ENCODE assay signal across 8 cellular contexts in the genomic region with DNA sequence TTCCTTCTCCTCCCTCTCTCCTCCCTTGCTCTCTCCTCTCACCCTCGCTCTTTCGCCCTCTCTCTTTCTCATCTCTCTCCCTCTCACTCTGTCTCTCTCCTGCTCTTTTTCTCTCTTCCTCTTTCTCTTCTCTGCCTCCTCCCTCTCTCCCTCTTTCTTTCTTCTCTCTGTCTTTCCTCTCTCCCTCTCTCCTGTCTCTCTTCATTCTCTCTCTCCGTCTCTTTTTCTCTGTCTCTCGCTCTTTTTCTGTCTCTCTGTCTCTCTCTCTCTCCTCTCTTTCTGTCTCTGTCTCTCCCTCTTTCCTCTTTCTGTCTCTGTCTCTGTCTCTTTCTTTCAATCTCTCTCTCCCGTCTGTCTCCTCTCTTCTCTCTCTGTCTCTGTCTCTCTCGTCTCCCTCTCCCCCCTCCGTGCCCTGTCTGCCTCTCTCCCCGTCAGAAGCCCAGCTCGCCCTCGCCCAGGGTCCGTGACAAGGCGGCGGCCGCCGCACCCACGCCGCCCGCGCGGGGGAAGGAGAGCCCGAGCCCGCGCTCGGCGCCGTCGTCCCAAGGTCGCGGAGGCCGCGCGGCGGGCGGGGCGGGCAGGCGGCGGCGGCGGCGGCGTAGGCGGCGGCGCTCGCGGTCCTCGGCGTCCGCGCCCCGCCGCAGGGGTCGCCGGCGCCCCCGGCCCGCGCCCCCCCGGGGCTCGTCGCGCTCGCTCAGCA. TPM values are rescaled to one million over a fixed set of nuclear protein-coding genes. Genes with fewer than 3 reads are reported as not detected.
DNase-seq lines count a peak whose midpoint lies in the region; FAIRE-seq and TF ChIP-seq lines count a peak whose summit lies in the region.

No MANE protein-coding gene starts in this region.

- H3K79me2 ChIP-seq in PC-9 (ENCODE audit: low read depth), result no peaks in the 10 kb centered on the region
- H3K79me2 ChIP-seq in H1 (ENCODE audit: control insufficient read depth in 1 of 2, insufficient read depth in 2 of 2, low read length in 2 of 2), result no peaks in the 10 kb centered on the region

- DNase-seq in CD14-positive monocyte (ENCODE audit: low spot score), result no peak
- no peak for DNase-seq in PC-9
- no peak for DNase-seq in H1 (ENCODE audit: low read depth in 1 of 2, low spot score in 2 of 2)
- no peak for DNase-seq in HuH-7.5 (ENCODE audit: low spot score)
- no peak for DNase-seq in stimulated activated CD4-positive, alpha-beta T cell treated with anti-CD3 and anti-CD28 coated beads, Interleukin-4, amount 100 ng/mL, for 1 hour
- no peak for DNase-seq in ureter (ENCODE audit: low spot score)
- no peak for DNase-seq in GM19240 (ENCODE audit: insufficient read length, low spot score)

- H2BK20ac ChIP-seq in H1 (ENCODE audit: low read length), result peak overlapping the region; percentile 18; the same call in 1 of the 2 replicates

- no peak overlapping the region for H2BK120ac ChIP-seq in H1 (replicated peaks; ENCODE audit: low read depth, low read length)

- H2BK15ac ChIP-seq in H1 (ENCODE audit: low read length), result peak overlapping the region; percentile 61; the same call in 1 of the 2 replicates

- H3K79me1 ChIP-seq in H1 (ENCODE audit: low read depth, low read length), result peaks cover 3% of the 10 kb centered on the region; the same call in 1 of the 2 replicates

- H3K9ac ChIP-seq in H1 (replicated peaks in 1 of 4; ENCODE audit: extremely low read depth in 1 of 4, low read depth in 3 of 4, low read length in 3 of 4), result peak overlapping the region in 1 of 4 experiments; percentile 46; a peak in 1 of 7 replicates

- H3K18ac ChIP-seq in H1 (ENCODE audit: extremely low read depth, low read length), result peak overlapping the region; percentile 32

- H3K4me2 ChIP-seq in PC-9 (peak overlapping the region; percentile 68), H1 (ENCODE audit: insufficient read depth in 1 of 2, low read depth in 2 of 2, low read length in 2 of 2) (peak overlapping the region; percentile 88 to 90)

- no peaks in the 10 kb centered on the region for H4K20me1 ChIP-seq in PC-9 (ENCODE audit: insufficient read depth)
- H4K20me1 ChIP-seq in H1 (replicated peaks in 1 of 2; ENCODE audit: control insufficient read depth in 1 of 2, insufficient read depth in 2 of 2, low read length in 2 of 2), result peaks cover 0 to 4% of the 10 kb centered on the region in 2 experiments

- H3K4ac ChIP-seq in H1 (replicated peaks; ENCODE audit: insufficient read length, low read depth, low read length), result no peak overlapping the region

- no peaks in the 10 kb centered on the region for H3K9me2 ChIP-seq in PC-9 (ENCODE audit: insufficient read depth)

- H3K4me1 Mint-ChIP-seq in CD14-positive monocyte (peaks cover 14% of the 10 kb centered on the region), nephron (peaks cover 6% of the 10 kb centered on the region)

- no TSS peak for BruUV-seq in PC-9 (replicated peaks; lab: Mats Ljungman, UMichigan)

- H3K27ac Mint-ChIP-seq in CD14-positive monocyte, result no peak overlapping the region
- H3K27ac Mint-ChIP-seq in nephron, result no peak overlapping the region

- no peak for TF ChIP-seq CTCF in CD14-positive monocyte (IDR thresholded peaks at IDR 0.05)
- TF ChIP-seq CTCF in PC-9 (conservative IDR thresholded peaks at IDR 0.05), result no peak
- no peak for TF ChIP-seq CTCF in H1 (IDR thresholded peaks at IDR 0.05; ENCODE audit: control extremely low read depth in 1 of 3, insufficient read depth in 1 of 3, low read depth in 1 of 3, low read length in 3 of 3)
- no peak for TF ChIP-seq CTCF in nephron (IDR thresholded peaks at IDR 0.05; ENCODE audit: unreplicated experiment in 3 of 3)

- H2AK5ac ChIP-seq in H1 (ENCODE audit: low read depth, low read length), result 0 out of 2 replicates have a peak overlapping the region, but pooled peaks have one; percentile 13

- no peak overlapping the region for H2AFZ ChIP-seq in PC-9
- H2AFZ ChIP-seq in H1 (ENCODE audit: low read length), result no peak overlapping the region

- intact Hi-C loops in CD14-positive monocyte (cut with micrococcal nuclease) (no loop called here), PC-9 (cut with micrococcal nuclease; ENCODE audit: unreplicated experiment) (no loop called here)

- H3K4me3 Mint-ChIP-seq in CD14-positive monocyte (peak overlapping the region; percentile 69 to 93), nephron (peak overlapping the region; percentile 51 to 83 (median 68))

- H3K36me3 Mint-ChIP-seq in CD14-positive monocyte (peaks cover 7 to 11% of the 10 kb centered on the region in 2 donors), nephron (ENCODE audit: low read depth) (no peaks in the 10 kb centered on the region)

- H3K14ac ChIP-seq in H1 (ENCODE audit: insufficient read length), result no peak overlapping the region

- H3K4me3 ChIP-seq in PC-9 (peak overlapping the region; percentile 39; the same call in 1 of the 2 replicates), H1 (ENCODE audit: extremely low read depth in 1 of 4, insufficient read depth in 2 of 4, low read depth in 3 of 4, low read length in 4 of 4) (peak overlapping the region; percentile 39 to 95 (median 56))

- H3K9me3 ChIP-seq in PC-9 (ENCODE audit: insufficient read depth, low read depth), result no peaks in the 10 kb centered on the region
- no peaks in the 10 kb centered on the region for H3K9me3 ChIP-seq in H1 (ENCODE audit: insufficient read depth in 2 of 2, low read depth in 1 of 2, low read length in 1 of 2)

- no peak overlapping the region; the same call in 1 of the 2 replicates for H2BK5ac ChIP-seq in H1 (ENCODE audit: low read depth, low read length)

- no peak for TF ChIP-seq EP300 in H1 (IDR thresholded peaks at IDR 0.05; ENCODE audit: borderline replicate concordance in 1 of 2, low read depth in 2 of 2, low read length in 2 of 2)

- H4K5ac ChIP-seq in H1 (ENCODE audit: insufficient read length, low read depth, low read length), result no peak overlapping the region

- WGBS in H1 (ENCODE audit: extremely low coverage in 1 of 2, insufficient coverage in 1 of 2, insufficient read length in 1 of 2, insufficient replicate concordance in 2 of 2, low coverage in 1 of 2, low lambda C conversion rate in 2 of 2, missing lambda C conversion rate in 1 of 2), 2 experiments, result 0% methylated on average over 9 of the region's 63 CpGs; no CpG with 5 or more reads in 1 of the 2 experiments

- no peak overlapping the region for H4K8ac ChIP-seq in H1 (ENCODE audit: extremely low read depth, insufficient read depth, low read length)

- H3K36me3 ChIP-seq in PC-9 (ENCODE audit: low read depth) (no peaks in the 10 kb centered on the region), H1 (ENCODE audit: control insufficient read depth in 2 of 4, insufficient read depth in 4 of 4, low read length in 3 of 4) (peaks cover 2 to 6% (median 2%) of the 10 kb centered on the region in 4 experiments; a peak in 4 of 8 replicates)

- H3K27me3 Mint-ChIP-seq in CD14-positive monocyte (ENCODE audit: low read depth in 3 of 3), result peaks cover 65 to 84% (median 68%) of the 10 kb centered on the region in 3 donors
- H3K27me3 Mint-ChIP-seq in nephron (ENCODE audit: low read depth), result peaks cover 84% of the 10 kb centered on the region

- no peak for TF ChIP-seq POLR2A in H1 (IDR thresholded peaks at IDR 0.05; ENCODE audit: control extremely low read depth in 1 of 2, low read depth in 2 of 2, low read length in 2 of 2)

- H3K27me3 ChIP-seq in PC-9 (ENCODE audit: insufficient read depth, low read depth), result peaks cover 53% of the 10 kb centered on the region
- peaks cover 8 to 34% (median 17%) of the 10 kb centered on the region in 4 experiments for H3K27me3 ChIP-seq in H1 (replicated peaks in 1 of 4; ENCODE audit: control insufficient read depth in 3 of 4, extremely low read depth in 1 of 4, insufficient read depth in 3 of 4, low read length in 3 of 4)

- no peak for TF ChIP-seq RAD21 in H1 (IDR thresholded peaks at IDR 0.05 in 1 of 2, conservative IDR thresholded peaks at IDR 0.05 in 1 of 2; ENCODE audit: low read depth in 2 of 2, low read length in 2 of 2)

- CTCF ChIA-PET in PC-9 (lab: Charles Lee), result no interaction called here
- CTCF ChIA-PET in H1 (lab: Charles Lee; ENCODE audit: partially characterized antibody), result interaction anchor here (0.6 to 19.4 kb wide), 5 partner anchors 8 to 96 kb away, joined by 3 to 426 read pairs (median 5); partner anchors contain the start of gene HSPB1

- H2BK12ac ChIP-seq in H1 (ENCODE audit: low read depth, low read length), result peak overlapping the region; percentile 80; the same call in 1 of the 2 replicates

- no peak for FAIRE-seq in H1 (lab: Jason Lieb, UNC)

- no peaks in the 10 kb centered on the region for H3K4me1 ChIP-seq in PC-9 (replicated peaks; ENCODE audit: insufficient read depth)
- peaks cover 0 to 11% (median 6%) of the 10 kb centered on the region in 4 experiments; a peak in 5 of 7 replicates for H3K4me1 ChIP-seq in H1 (replicated peaks in 1 of 4; ENCODE audit: control insufficient read depth in 3 of 4, insufficient read depth in 4 of 4, low read length in 3 of 4)

- H3K23ac ChIP-seq in H1 (ENCODE audit: insufficient read length), result no peak overlapping the region

- H3K23me2 ChIP-seq in H1 (ENCODE audit: low read depth, low read length), result peaks cover 15% of the 10 kb centered on the region

- POLR2A ChIA-PET in PC-9 (lab: Charles Lee; ENCODE audit: unreplicated experiment) (no interaction called here), H1 (lab: Charles Lee; ENCODE audit: partially characterized antibody) (interaction anchor here (1.0 to 4.7 kb wide), 11 partner anchors 10 to 89 kb away, joined by 3 to 22 read pairs (median 7); partner anchors contain the start of genes HSPB1 and YWHAG)

- H3K9me3 Mint-ChIP-seq in CD14-positive monocyte (peaks cover 0 to 16% (median 9%) of the 10 kb centered on the region in 7 donors), nephron (no peaks in the 10 kb centered on the region)

- no peak overlapping the region for H3K56ac ChIP-seq in H1 (replicated peaks; ENCODE audit: insufficient read length, low read depth, low read length)

- H4K91ac ChIP-seq in H1 (replicated peaks; ENCODE audit: insufficient read length, low read length), result no peak overlapping the region

- no peak overlapping the region for H3K27ac ChIP-seq in PC-9
- H3K27ac ChIP-seq in H1 (ENCODE audit: low read depth, low read length), result no peak overlapping the region

- no peaks in the 10 kb centered on the region; the same call in 1 of the 2 replicates for H3F3A ChIP-seq in PC-9 (ENCODE audit: insufficient read depth, low read depth)

TF ChIP-seq in H1, 55 proteins besides CTCF, POLR2A, EP300 and RAD21 (continues in another document):
- TF ChIP-seq TEAD4 (IDR thresholded peaks at IDR 0.05; ENCODE audit: low read depth, low read length) (no peak), RFX5 (IDR thresholded peaks at IDR 0.05; ENCODE audit: borderline replicate concordance, low read depth, low read length) (no peak)

RNA-seq across cellular contexts. Expression of gene HSPB1, which starts 21.3 kb away (rescaled TPM):
- 1 to 10 TPM; 8.3 to 8.9 TPM for polyA plus RNA-seq in CD14-positive monocyte
- total RNA-seq in PC-9 (2021), result 376 and 414 TPM in 2 replicates
- total RNA-seq in H1 (2021; fragmentation: NEBNext Ultra II Directional; extraction: Animal tissue kit (Norgen Biotek cat#: 25700)), result 165 and 194 TPM in 2 replicates
- polyA plus RNA-seq in H1 (2011; rRNA removed), result 254 and 440 TPM in 2 replicates
- 140 TPM for polyA plus RNA-seq in H1 (2011; cell fraction: cytosol; rRNA removed)
- 158 TPM for polyA plus RNA-seq in H1 (2011; cell fraction: nucleus; rRNA removed)
- polyA plus RNA-seq in H1 (2012, experiment 1 of 2), result 103 to 239 TPM (median 205 TPM) in 4 replicates
- polyA plus RNA-seq in H1 (2012, experiment 2 of 2), result 130 TPM
- polyA plus RNA-seq in H1 (2013, experiment 1 of 2), result 200 TPM
- 202 TPM for polyA plus RNA-seq in H1 (2013, experiment 2 of 2)
- polyA minus RNA-seq in H1 (2011; rRNA and poly(A)+ RNA removed), result 12.2 and 16.7 TPM in 2 replicates
- polyA minus RNA-seq in H1 (2011; cell fraction: cytosol; rRNA and poly(A)+ RNA removed), result 52.6 TPM
- 46.7 TPM for polyA minus RNA-seq in H1 (2011; cell fraction: nucleus; rRNA and poly(A)+ RNA removed)
- 1,074 TPM for total RNA-seq in ureter
